1 cellular context compared by ENCODE assay signal in genomic region chr4:11698846-11699590, GRCh38.
TF ChIP-seq lines count a peak whose summit lies in the region.

No MANE protein-coding gene starts in this region.

TF ChIP-seq in GM23338, 12 proteins besides CTCF, POLR2A, EP300 and RAD21:
- TF ChIP-seq ETS1 (IDR thresholded peaks at IDR 0.05) (no peak), EZH2 (IDR thresholded peaks at IDR 0.05; ENCODE audit: low read depth, unreplicated experiment) (no peak), NANOG (IDR thresholded peaks at IDR 0.05; ENCODE audit: borderline replicate concordance) (no peak), EZH2phosphoT487 (IDR thresholded peaks at IDR 0.05; ENCODE audit: unreplicated experiment) (no peak), ZNF462 (CRISPR knock-in tag; IDR thresholded peaks at IDR 0.05) (no peak)
